In genomic region chr18:26159353-26159752, GRCh38 we compare ENCODE assay signal across 12 cellular contexts. TPM values are rescaled to one million over a fixed set of nuclear protein-coding genes. Genes with fewer than 3 reads are reported as not detected.
A peak's percentile ranks its signal among the peaks of the same experiment; 100 is the strongest.
DNase-seq lines count a peak whose midpoint lies in the region; ATAC-seq, FAIRE-seq and TF ChIP-seq lines count a peak whose summit lies in the region.
"Had no signal": no experiment of that assay in that cellular context is flagged by ENCODE, and none has a peak within 500 bp of the region (broad histone marks: within the 10 kb centered on the region; RNA-seq: fewer than 3 reads in every experiment).

No MANE protein-coding gene starts in this region.

- CTCF ChIA-PET in K562 (lab: Yijun Ruan, JAX; ENCODE audit: low intra/inter-chr PET ratio): interaction anchor here (2.0 kb wide), 1 partner anchor 238 kb away, joined by 17 read pairs; no protein-coding TSS in a partner anchor

- no peak overlapping the region for H3K4me2 ChIP-seq in K562 (ENCODE audit: insufficient read depth, low read length)

- FAIRE-seq in K562 (lab: Jason Lieb, UNC): peak; percentile 26

- intact Hi-C loops in K562 (cut with micrococcal nuclease): no loop called here

- no peak for TF ChIP-seq EP300 in K562 (IDR thresholded peaks at IDR 0.05; ENCODE audit: low read length)

- no peaks in the 10 kb centered on the region for H3K36me3 ChIP-seq in K562 (ENCODE audit: control insufficient read depth, insufficient read depth, low read length)
- H3K36me3 ChIP-seq: esophagus muscularis mucosa, stomach had no signal

- no peaks in the 10 kb centered on the region for H3K9me3 ChIP-seq in K562 (replicated peaks; ENCODE audit: control insufficient read depth, insufficient read depth, low read depth, low read length)
- H3K9me3 ChIP-seq: Caco-2, esophagus muscularis mucosa, stomach had no signal

- H3K4me1 ChIP-seq in K562 (replicated peaks in 1 of 2; ENCODE audit: control insufficient read depth in 2 of 2, insufficient read depth in 2 of 2, low read length in 2 of 2): no peaks in the 10 kb centered on the region
- H3K4me1 ChIP-seq: Caco-2, esophagus muscularis mucosa, stomach had no signal

- no peak overlapping the region for H3K4me3 ChIP-seq in K562
- H3K4me3 ChIP-seq: esophagus muscularis mucosa, stomach had no signal

- in situ Hi-C loops in K562 (cut with MboI): no loop called here

- H3K27ac ChIP-seq in K562 (ENCODE audit: extremely low read depth, low read depth, low read length): no peak overlapping the region
- H3K27ac ChIP-seq: esophagus muscularis mucosa, stomach had no signal

- no peaks in the 10 kb centered on the region for H3K9me1 ChIP-seq in K562 (ENCODE audit: control insufficient read depth, insufficient read depth, low read length)

- ATAC-seq in K562: peak; percentile 65
- no peak for ATAC-seq in GM19463 (IDR thresholded peaks at IDR 0.05; ENCODE audit: unreplicated experiment)
- ATAC-seq in left lobe of liver: no peak

- no TSS peak for BruUV-seq in K562 (replicated peaks; lab: Mats Ljungman, UMichigan)

- no peak for TF ChIP-seq POLR2A in K562 (conservative IDR thresholded peaks at IDR 0.05)

- no peak overlapping the region for H3K9ac ChIP-seq in K562 (ENCODE audit: insufficient read depth in 1 of 2, low read depth in 2 of 2, low read length in 2 of 2)

- H2AFZ ChIP-seq in K562 (ENCODE audit: low read depth, low read length): no peak overlapping the region

- H4K20me1 ChIP-seq in K562 (replicated peaks; ENCODE audit: control insufficient read depth, insufficient read depth, low read length): no peaks in the 10 kb centered on the region

- POLR2A ChIA-PET in K562 (lab: Yijun Ruan, JAX): interaction anchor here (0.8 kb wide), 1 partner anchor 52 kb away, joined by 3 read pairs; no protein-coding TSS in a partner anchor

- DNase-seq in SIG-M5 treated with dmso at 0.1 percent for 504 hours (lab: John Stamatoyannopoulos, UW; ENCODE audit: unreplicated experiment) (peak; percentile 13), SIG-M5 (lab: John Stamatoyannopoulos, UW) (no peak), M059J (ENCODE audit: low read depth) (peak; percentile 8), K562 (ENCODE audit: extremely low read depth in 1 of 4, low spot score in 3 of 4) (peak in 2 of 4 experiments; percentile 6 to 22), renal cortical epithelial cell (ENCODE audit: low read depth) (peak; percentile 4), GM19240 (ENCODE audit: insufficient read length, low spot score) (no peak), left lobe of liver (ENCODE audit: low spot score) (no peak)
- DNase-seq: Caco-2, stomach had no signal

- H3K79me2 ChIP-seq in K562 (ENCODE audit: control insufficient read depth, insufficient read depth, low read length): no peaks in the 10 kb centered on the region

- H3K27me3 ChIP-seq in K562 (ENCODE audit: control insufficient read depth in 2 of 2, insufficient read depth in 2 of 2, low read length in 2 of 2): no peaks in the 10 kb centered on the region; a peak in 1 of 5 replicates
- H3K27me3 ChIP-seq: esophagus muscularis mucosa, stomach had no signal

- TF ChIP-seq CTCF in K562 (IDR thresholded peaks at IDR 0.05 in 2 of 3, conservative IDR thresholded peaks at IDR 0.05 in 1 of 3; ENCODE audit: insufficient read depth in 2 of 3, low read depth in 1 of 3, low read length in 3 of 3): peak in 1 of 3 experiments; percentile 35; a peak in 2 of 6 replicates

- WGBS in K562 (ENCODE audit: insufficient coverage, low coverage, missing lambda C conversion rate): 1% methylated on average over 3 of the region's 3 CpGs

- TF ChIP-seq RAD21 in K562 (CRISPR knock-in tag; conservative IDR thresholded peaks at IDR 0.05 in 1 of 2, IDR thresholded peaks at IDR 0.05 in 1 of 2): peak; percentile 13 to 56; a peak in 2 of 4 replicates

TF ChIP-seq in K562, 482 proteins besides CTCF, POLR2A, EP300 and RAD21:
- TF ChIP-seq CEBPG (CRISPR knock-in tag; IDR thresholded peaks at IDR 0.05) (no peak), CEBPG (tag; conservative IDR thresholded peaks at IDR 0.05 in 1 of 2, IDR thresholded peaks at IDR 0.05 in 1 of 2) (peak in 1 of 2 experiments; percentile 49; a peak in 1 of 4 replicates), PHF21A (IDR thresholded peaks at IDR 0.05; ENCODE audit: borderline replicate concordance, low read depth) (0 out of 2 replicates have a peak, but pooled peaks have one; percentile 19), TRIM24 (IDR thresholded peaks at IDR 0.05) (no peak), ATF3 (IDR thresholded peaks at IDR 0.05) (0 out of 2 replicates have a peak, but pooled peaks have one; percentile 25), ATF3 (CRISPR knock-in tag; conservative IDR thresholded peaks at IDR 0.05) (no peak), FOXK1 (CRISPR knock-in tag; IDR thresholded peaks at IDR 0.05; ENCODE audit: borderline replicate concordance) (no peak), ZNF277 (CRISPR knock-in tag; IDR thresholded peaks at IDR 0.05; ENCODE audit: borderline replicate concordance) (no peak), KDM1A (IDR thresholded peaks at IDR 0.05) (peak in 1 of 2 experiments; percentile 17; a peak in 1 of 4 replicates), WHSC1 (IDR thresholded peaks at IDR 0.05; ENCODE audit: low read length) (no peak), SMC3 (conservative IDR thresholded peaks at IDR 0.05; ENCODE audit: insufficient read depth, low read depth, low read length) (0 out of 2 replicates have a peak, but pooled peaks have one; percentile 3), ADNP (tag; IDR thresholded peaks at IDR 0.05) (no peak), L3MBTL2 (IDR thresholded peaks at IDR 0.05) (no peak)
- TF ChIP-seq, protein P1, sequence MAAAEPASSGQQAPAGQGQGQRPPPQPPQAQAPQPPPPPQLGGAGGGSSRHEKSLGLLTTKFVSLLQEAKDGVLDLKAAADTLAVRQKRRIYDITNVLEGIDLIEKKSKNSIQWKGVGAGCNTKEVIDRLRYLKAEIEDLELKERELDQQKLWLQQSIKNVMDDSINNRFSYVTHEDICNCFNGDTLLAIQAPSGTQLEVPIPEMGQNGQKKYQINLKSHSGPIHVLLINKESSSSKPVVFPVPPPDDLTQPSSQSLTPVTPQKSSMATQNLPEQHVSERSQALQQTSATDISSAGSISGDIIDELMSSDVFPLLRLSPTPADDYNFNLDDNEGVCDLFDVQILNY (CRISPR knock-in tag; IDR thresholded peaks at IDR 0.05): no peak

RNA-seq across cellular contexts. Expression of gene PSMA8, which starts 25.7 kb away (rescaled TPM):
- total RNA-seq in M059J (2014; rRNA removed; shearing (Covaris generic)): 0.15 TPM in 1 of 2 replicates, not detected in the other
- not detected in 2 replicates for total RNA-seq in K562 (2011; cell fraction: chromatin; rRNA removed; ENCODE audit: low replicate concordance)
- total RNA-seq in K562 (2011; cell fraction: nucleolus; rRNA removed): not detected in 2 replicates
- not detected in 2 replicates for total RNA-seq in K562 (2011; cell fraction: nucleoplasm; rRNA removed)
- total RNA-seq in K562 (2014; rRNA removed): not detected in 2 replicates
- not detected in 2 replicates for total RNA-seq in K562 (2014; rRNA removed; fragmentation: Illumina TruSeq; extraction: Trizol)
- not detected in 2 replicates for total RNA-seq in K562 (2015; rRNA removed; fragmentation: Illumina TruSeq; extraction: Trizol)
- not detected in 2 replicates for total RNA-seq in K562 (2021)
- not detected in 2 replicates for polyA plus RNA-seq in K562 (2011; rRNA removed)
- not detected in 2 replicates for polyA plus RNA-seq in K562 (2011; cell fraction: cytosol; rRNA removed)
- polyA plus RNA-seq in K562 (2011; cell fraction: nucleus; rRNA removed): not detected in 2 replicates
- polyA plus RNA-seq in K562 (2012): not detected in 2 replicates
- polyA plus RNA-seq in K562 (2014; fragmentation: Illumina TruSeq; extraction: Trizol): not detected in 2 replicates
- polyA plus RNA-seq in K562 (2014; fragmentation: Nextera tagmentation; extraction: Ambion mirVana): not detected
- not detected in 2 replicates for polyA plus RNA-seq in K562 (2014; rRNA removed)
- not detected in 2 replicates for polyA minus RNA-seq in K562 (2011; rRNA and poly(A)+ RNA removed)
- not detected in 2 replicates for polyA minus RNA-seq in K562 (2011; cell fraction: cytosol; rRNA and poly(A)+ RNA removed)
- not detected in 2 replicates for polyA minus RNA-seq in K562 (2011; cell fraction: nucleus; rRNA and poly(A)+ RNA removed)
- not detected in 2 replicates for total RNA-seq in renal cortical epithelial cell
- total RNA-seq in left lobe of liver: not detected
- total RNA-seq: Caco-2, esophagus muscularis mucosa, LHCN-M2, stomach had no signal

Comparison
In these comparisons a context has a peak if more than half of its experiments do, and no peak if none do; other contexts are left out.
1. DNase-seq: peak in SIG-M5 treated with dmso at 0.1 percent for 504 hours (single experiment), M059J (single experiment) and renal cortical epithelial cell (single experiment); none in SIG-M5 (single experiment), GM19240 (single experiment) and left lobe of liver (single experiment).